Comparison of ENCODE assay signal across 23 cellular contexts in genomic region chr6:165497472-165497871, GRCh38.
"Had no signal": no experiment of that assay in that cellular context is flagged by ENCODE, and none has a peak within 500 bp of the region (broad histone marks: within the 10 kb centered on the region; RNA-seq: fewer than 3 reads in every experiment).

No MANE protein-coding gene starts in this region.

- H3K9me3 ChIP-seq: gastroesophageal sphincter, mucosa of descending colon, neutrophil, right lobe of liver, thoracic aorta, upper lobe of right lung, uterus had no signal

- ATAC-seq: foreskin keratinocyte; gastroesophageal sphincter; heart left ventricle; left lobe of liver; mucosa of descending colon; natural killer cell treated with Interleukin-12 subunit alpha and Interleukin-12 subunit beta and Interleukin-15 and Interleukin-18, amount 100 ng/mL, for 72 hours; right lobe of liver; stimulated activated naive B cell treated with anti-CD40 and anti-IgM and Interleukin-4, amounts not matched to agents 10 μg/mL and 1 μg/mL and 100 μg/mL, for 72 hours; upper lobe of right lung had no signal

- H3K36me3 ChIP-seq: esophagus muscularis mucosa, gastroesophageal sphincter, heart left ventricle, neutrophil, right lobe of liver, thoracic aorta, tibial nerve, upper lobe of right lung, uterus had no signal

- H3K4me3 ChIP-seq: esophagus muscularis mucosa, gastroesophageal sphincter, heart left ventricle, hepatocyte, lung, mucosa of descending colon, right lobe of liver, thoracic aorta, tibial nerve, upper lobe of right lung, uterus had no signal

- DNase-seq: effector memory CD4-positive, alpha-beta T cell; foreskin keratinocyte; heart left ventricle; kidney; mucosa of descending colon; naive B cell; right lobe of liver; small intestine; stimulated activated CD4-positive, alpha-beta T cell treated with anti-CD3 and anti-CD28 coated beads, Interleukin-15, amount 100 ng/mL, for 24 hours; stimulated activated CD4-positive, alpha-beta T cell treated with anti-CD3 and anti-CD28 coated beads, Interleukin-2, amount 100 ng/mL, for 48 hours; stimulated activated naive B cell treated with anti-CD40 and anti-IgM and Interleukin-4, amounts not matched to agents 10 μg/mL and 1 μg/mL and 100 μg/mL, for 72 hours; upper lobe of right lung; uterus had no signal

- H3K79me2 ChIP-seq: hepatocyte, parathyroid adenoma had no signal

- H3K27me3 ChIP-seq: esophagus muscularis mucosa, foreskin keratinocyte, gastroesophageal sphincter, heart left ventricle, hepatocyte, neutrophil, right lobe of liver, tibial nerve, upper lobe of right lung, uterus had no signal

- H3K9ac ChIP-seq: parathyroid adenoma had no signal

- H3K4me2 ChIP-seq: hepatocyte had no signal

- H3K4me1 ChIP-seq: esophagus muscularis mucosa, foreskin keratinocyte, gastroesophageal sphincter, heart left ventricle, parathyroid adenoma, right lobe of liver, tibial nerve, upper lobe of right lung, uterus had no signal

- H2AFZ ChIP-seq: hepatocyte, parathyroid adenoma had no signal

- H3K27ac ChIP-seq: esophagus muscularis mucosa, foreskin keratinocyte, gastroesophageal sphincter, heart left ventricle, hepatocyte, neutrophil, parathyroid adenoma, right lobe of liver, thoracic aorta, tibial nerve, upper lobe of right lung, uterus had no signal
